ENCODE assay signal across 8 cellular contexts in genomic region chr1:156212833-156213643, GRCh38. TPM values are rescaled to one million over a fixed set of nuclear protein-coding genes. Genes with fewer than 3 reads are reported as not detected.
DNase-seq lines count a peak whose midpoint lies in the region; ATAC-seq and TF ChIP-seq lines count a peak whose summit lies in the region.

PMF1 (plus strand) TSS chr1:156213007; CDS start chr1:156213016, 9 bp downstream.

- no peak for TF ChIP-seq POLR2A in spleen (IDR thresholded peaks at IDR 0.05)

- H3K27ac ChIP-seq in spleen = peak within 1 kb of the TSS; percentile 93 to 99 (median 98)

- intact Hi-C loops in spleen (cut with DNase I; ENCODE audit: low total_unique reads) = no loop called here

- H3K4me3 ChIP-seq in AG09309 (ENCODE audit: control insufficient read depth, low read depth, low read length) = peak within 1 kb of the TSS; percentile 76
- peak within 1 kb of the TSS; percentile 38 to 82 (median 57) for H3K4me3 ChIP-seq in spleen

- peak; percentile 81 for DNase-seq in AG09309 (ENCODE audit: low read depth)
- peak; percentile 96 to 98 for DNase-seq in NCI-H446 (lab: John Stamatoyannopoulos, UW)
- DNase-seq in activated CD4-positive, CD25-positive, alpha-beta regulatory T cell treated with anti-CD3 and anti-CD28 coated beads, Interleukin-2, amount 50 U/mL, for 16 hours (ENCODE audit: low read depth, low spot score) = peak; percentile 95
- peak; percentile 95 for DNase-seq in central memory CD4-positive, alpha-beta T cell
- DNase-seq in inferior parietal cortex (ENCODE audit: extremely low spot score) = peak; percentile 97
- peak; percentile 98 for DNase-seq in spleen

- TF ChIP-seq CTCF in AG09309 (IDR thresholded peaks at IDR 0.05; ENCODE audit: control insufficient read depth, insufficient read depth, low read depth, low read length, missing control alignments) (no peak), spleen (IDR thresholded peaks at IDR 0.05 in 8 of 11, conservative IDR thresholded peaks at IDR 0.05 in 3 of 11) (peak in 4 of 11 experiments; percentile 16 to 41 (median 31))

- 0% methylated on average over 34 to 61 of the region's 61 CpGs for WGBS in spleen, 5 donors

- peaks cover 24 to 59% (median 39%) of the 10 kb centered on the region in 6 donors for H3K4me1 ChIP-seq in spleen

- no peaks in the 10 kb centered on the region for H3K9me3 ChIP-seq in spleen

- H3K36me3 ChIP-seq in spleen = peaks cover 0 to 68% (median 18%) of the 10 kb centered on the region in 6 donors

- no peaks in the 10 kb centered on the region for H3K27me3 ChIP-seq in spleen (replicated peaks in 1 of 7)

- ATAC-seq in GM19025 (IDR thresholded peaks at IDR 0.05; ENCODE audit: low read depth, unreplicated experiment) (peak; percentile 92), HG03280 (IDR thresholded peaks at IDR 0.05; ENCODE audit: unreplicated experiment) (peak; percentile 92)

RNA-seq across cellular contexts. Expression of gene PMF1, which starts in this region (rescaled TPM):
- 10 to 100 TPM; 43.8 to 74.0 (median 59.5) TPM for total RNA-seq in spleen
- 10 to 100 TPM; 66.3 to 97.6 (median 79.3) TPM for polyA plus RNA-seq in spleen

Comparison
In these comparisons a context has a peak if more than half of its experiments do, and no peak if none do; other contexts are left out.
1. Peak in every context shown above with its lines: DNase-seq, ATAC-seq, H3K4me3 ChIP-seq and H3K27ac ChIP-seq.